In the genomic region with DNA sequence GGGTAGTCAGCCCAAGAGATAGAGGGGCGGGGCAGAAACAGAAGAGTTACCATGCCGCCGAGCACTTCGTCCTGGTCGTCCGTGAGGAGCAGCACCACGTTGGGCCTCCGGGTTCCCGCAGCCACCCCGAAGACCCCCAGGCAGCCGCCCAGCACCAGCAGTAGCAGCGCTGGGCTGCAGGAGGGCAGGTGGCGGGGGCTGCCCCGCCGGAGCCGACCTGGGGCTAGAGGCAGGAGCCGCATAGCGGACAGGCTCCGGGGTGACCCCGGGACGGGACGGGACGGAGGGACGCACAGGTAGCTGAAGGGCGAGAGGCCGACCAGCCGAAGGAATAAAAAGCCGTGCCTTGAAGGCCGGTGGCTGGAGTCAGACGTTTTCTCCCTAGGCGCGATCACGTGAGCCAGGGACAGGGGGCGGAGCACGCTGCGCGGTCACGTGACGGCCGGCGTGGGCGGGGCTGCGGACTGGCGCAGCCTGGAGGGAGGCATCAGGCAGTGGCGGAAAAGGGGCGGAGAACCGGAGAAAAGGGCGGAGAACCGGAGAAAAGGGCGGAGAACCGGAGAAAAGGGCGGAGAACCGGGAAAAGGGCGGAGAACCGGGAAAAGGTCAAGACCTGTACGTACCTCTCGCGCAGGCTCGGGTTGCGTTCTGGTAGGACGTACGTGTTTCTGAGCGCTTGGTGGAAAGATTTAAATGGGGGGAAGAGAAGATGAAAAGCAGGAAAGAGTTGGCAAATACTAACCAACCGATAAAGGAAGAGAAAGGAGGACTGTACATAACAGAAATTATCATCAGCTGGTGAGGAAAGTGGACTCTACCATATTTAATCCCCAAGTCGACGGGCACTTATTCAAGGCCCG, we compare ENCODE assay signal across 8 cellular contexts. TPM values are rescaled to one million over a fixed set of nuclear protein-coding genes. Genes with fewer than 3 reads are reported as not detected.
DNase-seq lines count a peak whose midpoint lies in the region; ATAC-seq, FAIRE-seq and TF ChIP-seq lines count a peak whose summit lies in the region.

Gene GNS (minus strand): TSS at position 372 of the 860 bp plus-strand sequence. CDS start 130 bp downstream, at position 242.

- TF ChIP-seq CTCF in GM10248 (IDR thresholded peaks at IDR 0.05; ENCODE audit: control extremely low read depth, extremely low read depth, low read depth, missing control alignments), result no peak
- no peak for TF ChIP-seq CTCF in SU-DHL-6 (IDR thresholded peaks at IDR 0.05; ENCODE audit: insufficient read depth, low read length, poor library complexity, severe bottlenecking)
- no peak for TF ChIP-seq CTCF in pancreas (IDR thresholded peaks at IDR 0.05)
- TF ChIP-seq CTCF in tibial artery (IDR thresholded peaks at IDR 0.05), result peak in 1 of 2 experiments; percentile 20

- CTCF ChIA-PET in GM10248 (lab: Yijun Ruan, JAX), result interaction anchor here (0.8 to 1.5 kb wide), 2 partner anchors 37 to 210 kb away, joined by 3 to 5 read pairs; no protein-coding TSS in a partner anchor

- no peaks in the 10 kb centered on the region for H4K20me1 ChIP-seq in SU-DHL-6 (ENCODE audit: low read depth, low read length)

- H3K4me3 ChIP-seq in SU-DHL-6 (ENCODE audit: insufficient read depth, low read length, poor library complexity, severe bottlenecking) (peak within 1 kb of the TSS; percentile 94), pancreas (peak within 1 kb of the TSS; percentile 82 to 100 (median 98)), tibial artery (peak within 1 kb of the TSS; percentile 86 to 91)

- H3K27ac ChIP-seq in SU-DHL-6 (ENCODE audit: low read depth, low read length) (peak within 1 kb of the TSS; percentile 10; the same call in 1 of the 2 replicates), pancreas (peak within 1 kb of the TSS; percentile 29 to 86 (median 80)), tibial artery (peak within 1 kb of the TSS; percentile 87 to 91)

- DNase-seq in GM10248 (ENCODE audit: extremely low spot score) (peak; percentile 97), NCI-H128 (lab: John Stamatoyannopoulos, UW; ENCODE audit: unreplicated experiment) (peak; percentile 85), Right ventricle myocardium inferior (ENCODE audit: missing footprints) (peak; percentile 98), pancreas (peak; percentile 95 to 99 (median 98)), tibial artery (peak; percentile 95 to 98)
- peak; percentile 86 for DNase-seq in activated naive CD8-positive, alpha-beta T cell treated with anti-CD3 and anti-CD28 coated beads, Interleukin-2, amount 50 U/mL, for 16 hours (ENCODE audit: low read depth, low spot score)

- peak within 1 kb of the TSS; percentile 100 for H2AFZ ChIP-seq in SU-DHL-6 (ENCODE audit: low read depth, low read length, severe bottlenecking)

- peak within 1 kb of the TSS; percentile 97 for H3K4me2 ChIP-seq in SU-DHL-6 (ENCODE audit: low read depth, low read length, poor library complexity, severe bottlenecking)

- ATAC-seq in HG02642 (IDR thresholded peaks at IDR 0.05; ENCODE audit: poor library complexity, unreplicated experiment) (peak; percentile 86), Right ventricle myocardium inferior (peak; percentile 98), pancreas (peak; percentile 96 to 99 (median 97))

- POLR2A ChIA-PET in GM10248 (lab: Yijun Ruan, JAX), result interaction anchor here (0.5 kb wide), 1 partner anchor 33 kb away, joined by 3 read pairs; no protein-coding TSS in a partner anchor

- H3K27me3 ChIP-seq in SU-DHL-6 (ENCODE audit: low read length) (no peaks in the 10 kb centered on the region), pancreas (no peaks in the 10 kb centered on the region), tibial artery (no peaks in the 10 kb centered on the region)

- peak; percentile 71 for FAIRE-seq in pancreas (lab: Jason Lieb, UNC)

- WGBS in pancreas, 2 donors, result 0 to 1% methylated on average over 65 to 67 of the region's 67 CpGs

- intact Hi-C loops in Right ventricle myocardium inferior (cut with DNase I), result no loop called here
- intact Hi-C loops in pancreas (cut with DNase I), result no loop called here
- intact Hi-C loops in tibial artery (cut with DNase I; ENCODE audit: low total_unique reads), result no loop called here

- H3K9ac ChIP-seq in SU-DHL-6 (ENCODE audit: low read length), result peak within 1 kb of the TSS; percentile 81

- H3K9me3 ChIP-seq in SU-DHL-6 (ENCODE audit: insufficient read depth, low read length), result no peaks in the 10 kb centered on the region
- H3K9me3 ChIP-seq in pancreas, result no peaks in the 10 kb centered on the region
- H3K9me3 ChIP-seq in tibial artery, result no peaks in the 10 kb centered on the region

- peaks cover 0 to 11% (median 0%) of the 10 kb centered on the region in 3 donors for H3K4me1 ChIP-seq in pancreas
- peaks cover 3 to 26% (median 11%) of the 10 kb centered on the region in 4 donors for H3K4me1 ChIP-seq in tibial artery

- H3K36me3 ChIP-seq in SU-DHL-6 (ENCODE audit: low read length) (no peaks in the 10 kb centered on the region), pancreas (no peaks in the 10 kb centered on the region), tibial artery (no peaks in the 10 kb centered on the region)

- no peaks in the 10 kb centered on the region for H3K79me2 ChIP-seq in SU-DHL-6 (ENCODE audit: insufficient read depth, low read length)

- no peaks in the 10 kb centered on the region for H3K9me2 ChIP-seq in SU-DHL-6 (replicated peaks; ENCODE audit: insufficient read depth, low read length)

- peaks cover 10% of the 10 kb centered on the region for H3F3A ChIP-seq in SU-DHL-6 (ENCODE audit: insufficient read depth)

RNA-seq across cellular contexts. Expression of gene GNS, which starts in this region (rescaled TPM):
- 101 TPM for total RNA-seq in Right ventricle myocardium inferior
- total RNA-seq in pancreas, result 10 to 100 TPM; 21.6 to 66.0 (median 33.1) TPM
- 10 to 100 TPM in 1 of 2 donors, 1 to 10 TPM in 1; 7.1 to 20.4 TPM for polyA plus RNA-seq in pancreas

Comparison
In these comparisons a context has a peak if more than half of its experiments do, and no peak if none do; other contexts are left out.
1. Peak in every context shown above with its lines: DNase-seq, ATAC-seq, H3K4me3 ChIP-seq and H3K27ac ChIP-seq.
2. H3K27ac ChIP-seq: peak in every context shown above with its lines; median percentile 89 in tibial artery; 80 in pancreas; 10 in SU-DHL-6.